8 cellular contexts compared by ENCODE assay signal in the genomic region with DNA sequence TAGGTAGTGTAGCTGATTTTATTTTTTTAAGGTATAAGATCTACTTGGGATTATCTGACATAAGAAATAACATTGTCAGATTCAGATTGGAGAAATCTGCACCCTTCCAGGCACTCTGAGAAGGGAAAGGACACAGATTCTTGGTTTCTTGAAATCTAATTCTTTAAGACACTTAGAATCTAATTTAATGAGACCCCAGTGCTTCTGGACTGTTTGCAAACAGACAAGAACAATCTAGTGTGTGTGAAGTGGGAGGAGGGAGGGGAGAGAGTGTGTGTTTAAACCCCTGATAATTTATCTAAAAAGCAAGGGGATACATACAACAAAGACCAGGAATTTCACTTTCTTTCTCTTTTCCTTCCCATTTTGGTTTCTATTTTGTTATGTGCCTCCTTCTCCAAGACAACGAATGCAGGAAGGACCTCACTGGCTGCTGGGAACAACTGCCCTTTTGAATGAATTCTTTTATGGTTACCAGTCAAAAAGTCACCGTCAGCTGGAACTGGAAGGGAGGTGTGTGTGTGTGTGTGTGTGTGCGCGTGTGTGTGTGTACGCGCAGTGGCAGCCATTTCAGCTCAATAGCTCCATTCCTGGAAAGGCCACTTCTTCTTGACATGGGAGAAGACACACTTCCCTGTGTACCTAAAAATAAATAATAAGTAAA.
A peak's percentile ranks its signal among the peaks of the same experiment; 100 is the strongest.
DNase-seq lines count a peak whose midpoint lies in the region; ATAC-seq and TF ChIP-seq lines count a peak whose summit lies in the region.

No MANE protein-coding gene starts in this region.

- TF ChIP-seq CTCF in Panc1 (IDR thresholded peaks at IDR 0.05) (no peak), fibroblast of villous mesenchyme (IDR thresholded peaks at IDR 0.05; ENCODE audit: insufficient read depth, low read depth, low read length) (no peak)

- H3K36me3 ChIP-seq in Panc1 (ENCODE audit: control insufficient read depth, insufficient read depth, low read length), result no peaks in the 10 kb centered on the region

- H3K4me1 ChIP-seq in Panc1 (ENCODE audit: control insufficient read depth, insufficient read depth, low read length), result peaks cover 58% of the 10 kb centered on the region

- H3K9me3 ChIP-seq in Panc1 (ENCODE audit: control insufficient read depth, insufficient read depth, low read depth, low read length), result no peaks in the 10 kb centered on the region

- H3K27ac ChIP-seq in Panc1 (ENCODE audit: low read length), result peak overlapping the region; percentile 100

- no peaks in the 10 kb centered on the region for H3K27me3 ChIP-seq in Panc1 (ENCODE audit: control insufficient read depth, insufficient read depth, low read length)

- H3K4me3 ChIP-seq in Panc1 (ENCODE audit: low read depth in 2 of 2, low read length in 2 of 2) (peak overlapping the region; percentile 15 to 38), fibroblast of villous mesenchyme (ENCODE audit: low read depth, low read length) (peak overlapping the region; percentile 12)

- intact Hi-C loops in Panc1 (cut with micrococcal nuclease; ENCODE audit: unreplicated experiment), result loop anchor here (2.0 to 5.0 kb wide), 3 partner anchors 24 to 364 kb away; no protein-coding TSS in a partner anchor

- in situ Hi-C loops in Panc1 (cut with HindIII; ENCODE audit: low pct_unique_long_range_greater_than_20kb, low sequenced_read_pairs), result no loop called here

- DNase-seq in GM03348 (ENCODE audit: low spot score) (peak; percentile 65), Panc1 (ENCODE audit: low read depth, low spot score) (no peak), fibroblast of villous mesenchyme (ENCODE audit: low read depth) (peak; percentile 78), pulmonary artery endothelial cell (ENCODE audit: low read depth, low spot score) (peak; percentile 70), GM19238 (ENCODE audit: insufficient read length, low spot score) (no peak), mesenteric fat pad (ENCODE audit: low spot score) (no peak)
- no peak for DNase-seq in stimulated activated CD4-positive, alpha-beta T cell treated with anti-CD3 and anti-CD28 coated beads, Interleukin-4, amount 100 ng/mL, for 24 hours

- POLR2A ChIA-PET in Panc1 (lab: Charles Lee), result interaction anchor here (0.5 to 1.5 kb wide), 3 partner anchors 298 to 346 kb away, joined by 3 to 14 read pairs (median 7); no protein-coding TSS in a partner anchor

- BruUV-seq in Panc1 (replicated peaks; lab: Mats Ljungman, UMichigan), result no TSS peak

- CTCF ChIA-PET in Panc1 (lab: Charles Lee), result interaction anchor here (0.5 to 1.4 kb wide), 4 partner anchors 26 to 364 kb away, joined by 3 to 6 read pairs (median 4); no protein-coding TSS in a partner anchor

- peak; percentile 28; the same call in 1 of the 2 replicates for ATAC-seq in Panc1
- no peak for ATAC-seq in HG03460 (IDR thresholded peaks at IDR 0.05; ENCODE audit: unreplicated experiment)

Comparison
In these comparisons a context has a peak if more than half of its experiments do, and no peak if none do; other contexts are left out.
1. DNase-seq: peak in GM03348 (single experiment), fibroblast of villous mesenchyme (single experiment) and pulmonary artery endothelial cell (single experiment); none in Panc1 (single experiment), GM19238 (single experiment), mesenteric fat pad (single experiment) and stimulated activated CD4-positive, alpha-beta T cell treated with anti-CD3 and anti-CD28 coated beads, Interleukin-4, amount 100 ng/mL, for 24 hours (single experiment).